Comparison of ENCODE assay signal across 7 cellular contexts in the genomic region with DNA sequence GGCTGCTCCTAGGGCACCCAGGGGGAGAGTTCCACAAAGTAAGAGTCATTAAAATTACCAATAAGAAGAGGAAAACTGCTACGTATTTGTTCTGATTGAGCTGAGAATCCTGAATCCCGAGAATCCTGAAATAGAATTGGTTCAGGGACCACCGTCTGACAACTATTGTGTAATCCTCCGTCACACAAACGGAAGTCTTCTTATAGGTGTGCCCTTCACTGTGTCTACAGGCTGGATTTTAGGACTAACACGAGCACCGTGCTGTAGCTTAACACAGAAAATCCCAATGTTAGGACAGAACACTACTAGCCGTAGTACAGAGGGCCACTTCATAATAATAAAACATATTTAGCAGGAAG. TPM values are rescaled to one million over a fixed set of nuclear protein-coding genes. Genes with fewer than 3 reads are reported as not detected.
DNase-seq lines count a peak whose midpoint lies in the region; ATAC-seq, FAIRE-seq and TF ChIP-seq lines count a peak whose summit lies in the region.

No MANE protein-coding gene starts in this region.

- H3K27ac ChIP-seq in PC-9 (peak overlapping the region; percentile 67), fibroblast of lung (ENCODE audit: insufficient read depth, low read length) (no peak overlapping the region)

- no peaks in the 10 kb centered on the region for H3K79me2 ChIP-seq in PC-9 (ENCODE audit: low read depth)
- H3K79me2 ChIP-seq in fibroblast of lung (ENCODE audit: control insufficient read depth, insufficient read depth, low read length): no peaks in the 10 kb centered on the region

- intact Hi-C loops in PC-9 (cut with micrococcal nuclease; ENCODE audit: unreplicated experiment): loop anchor here (1.0 to 10.0 kb wide), 3 partner anchors 77 to 259 kb away; a partner anchor contains a TSS

- no peak for FAIRE-seq in H54 (lab: Jason Lieb, UNC)

- CTCF ChIA-PET in PC-9 (lab: Charles Lee): interaction anchor here (0.6 to 1.0 kb wide), 2 partner anchors 129 to 172 kb away, joined by 3 to 6 read pairs; no protein-coding TSS in a partner anchor

- peak overlapping the region; percentile 77 for H3K4me2 ChIP-seq in PC-9
- H3K4me2 ChIP-seq in fibroblast of lung (ENCODE audit: extremely low read depth, insufficient read depth, low read length): peak overlapping the region; percentile 90
- peak overlapping the region; percentile 82 for H3K4me2 ChIP-seq in skeletal muscle satellite cell (ENCODE audit: low read length)

- H3K36me3 ChIP-seq in PC-9 (ENCODE audit: low read depth) (no peaks in the 10 kb centered on the region), fibroblast of lung (ENCODE audit: control insufficient read depth, insufficient read depth, low read length) (no peaks in the 10 kb centered on the region), skeletal muscle satellite cell (ENCODE audit: insufficient read depth, low read length) (no peaks in the 10 kb centered on the region)

- POLR2A ChIA-PET in PC-9 (lab: Charles Lee; ENCODE audit: unreplicated experiment): interaction anchor here (0.6 kb wide), 1 partner anchor 300 kb away, joined by 4 read pairs; a partner anchor contains a TSS

- ATAC-seq in GM21447 (IDR thresholded peaks at IDR 0.05; ENCODE audit: unreplicated experiment): no peak

- no peak overlapping the region for H3K9ac ChIP-seq in fibroblast of lung (ENCODE audit: insufficient read depth, low read length)
- no peak overlapping the region for H3K9ac ChIP-seq in skeletal muscle satellite cell (ENCODE audit: low read depth, low read length)

- H3K4me3 ChIP-seq in PC-9 (peak overlapping the region; percentile 60), fibroblast of lung (replicated peaks in 1 of 4; ENCODE audit: control extremely low read depth in 1 of 4, insufficient read depth in 1 of 4, low read depth in 3 of 4, low read length in 4 of 4) (peak overlapping the region; percentile 34 to 53 (median 48)), skeletal muscle satellite cell (ENCODE audit: low read length) (peak overlapping the region; percentile 68)

- peaks cover 20% of the 10 kb centered on the region for H3K4me1 ChIP-seq in PC-9 (replicated peaks; ENCODE audit: insufficient read depth)
- no peaks in the 10 kb centered on the region for H3K4me1 ChIP-seq in fibroblast of lung (ENCODE audit: control insufficient read depth, extremely low read depth, insufficient read depth, low read length)
- H3K4me1 ChIP-seq in skeletal muscle satellite cell (ENCODE audit: control insufficient read depth, insufficient read depth, low read length): peaks cover 13% of the 10 kb centered on the region

- H3K27me3 ChIP-seq in PC-9 (ENCODE audit: insufficient read depth, low read depth) (no peaks in the 10 kb centered on the region), fibroblast of lung (ENCODE audit: control insufficient read depth, insufficient read depth, low read length) (no peaks in the 10 kb centered on the region), skeletal muscle satellite cell (ENCODE audit: control insufficient read depth, insufficient read depth, low read length) (peaks cover 15% of the 10 kb centered on the region)

- TF ChIP-seq POLR2A in H54 (IDR thresholded peaks at IDR 0.05; ENCODE audit: low read depth, low read length): no peak

- H3K9me3 ChIP-seq in PC-9 (ENCODE audit: insufficient read depth, low read depth): no peaks in the 10 kb centered on the region
- no peaks in the 10 kb centered on the region for H3K9me3 ChIP-seq in fibroblast of lung (ENCODE audit: control insufficient read depth, insufficient read depth, low read depth, low read length)
- H3K9me3 ChIP-seq in skeletal muscle satellite cell (replicated peaks; ENCODE audit: low read length): no peaks in the 10 kb centered on the region

- TSS peak; percentile 98 for BruUV-seq in PC-9 (replicated peaks; lab: Mats Ljungman, UMichigan)

- H3F3A ChIP-seq in PC-9 (ENCODE audit: insufficient read depth, low read depth): peaks cover 7% of the 10 kb centered on the region

- H2AFZ ChIP-seq in PC-9 (peak overlapping the region; percentile 90), fibroblast of lung (ENCODE audit: low read length) (peak overlapping the region; percentile 55)

- DNase-seq in H54 (ENCODE audit: insufficient read length, low spot score) (peak; percentile 14), PC-9 (no peak), fibroblast of lung (ENCODE audit: low read depth in 2 of 2) (no peak), activated gamma-delta T cell treated with Interleukin-2 at 50 U/mL for 16 hours (no peak)
- no peak for DNase-seq in stimulated activated CD4-positive, alpha-beta T cell treated with anti-CD3 and anti-CD28 coated beads, Interleukin-2, amount 100 ng/mL, for 48 hours

- H3K9me2 ChIP-seq in PC-9 (ENCODE audit: insufficient read depth): no peaks in the 10 kb centered on the region

- TF ChIP-seq CTCF in PC-9 (conservative IDR thresholded peaks at IDR 0.05) (no peak), fibroblast of lung (conservative IDR thresholded peaks at IDR 0.05 in 1 of 2, IDR thresholded peaks at IDR 0.05 in 1 of 2; ENCODE audit: low read depth in 1 of 2, low read length in 2 of 2) (no peak)

- H4K20me1 ChIP-seq in PC-9 (ENCODE audit: insufficient read depth): no peaks in the 10 kb centered on the region
- H4K20me1 ChIP-seq in fibroblast of lung (ENCODE audit: control insufficient read depth, extremely low read depth, insufficient read depth, low read length): no peaks in the 10 kb centered on the region

RNA-seq across cellular contexts. Expression of a gene that starts 50.6 kb away (rescaled TPM):
- 0.13 and 0.18 TPM in 2 replicates for total RNA-seq in PC-9 (2021)
- total RNA-seq in fibroblast of lung: 2.5 and 2.6 TPM in 2 replicates
- polyA plus RNA-seq in fibroblast of lung: 3.2 and 14.1 TPM in 2 replicates
- polyA plus RNA-seq in fibroblast of lung (2012): 2.6 and 10.3 TPM in 2 replicates
- polyA minus RNA-seq in fibroblast of lung (ENCODE audit: low replicate concordance): 9.4 and 35.5 TPM in 2 replicates
- 2.0 and 4.4 TPM in 2 replicates for total RNA-seq in skeletal muscle satellite cell (2012; rRNA removed)

RNA-seq across cellular contexts. Expression of a gene that starts 59.8 kb away (rescaled TPM):
- total RNA-seq in PC-9 (2021) (38.8 and 45.9 TPM in 2 replicates), fibroblast of lung (6.3 and 7.4 TPM in 2 replicates)
- polyA plus RNA-seq in fibroblast of lung: 11.3 and 12.4 TPM in 2 replicates
- 12.0 and 13.1 TPM in 2 replicates for polyA plus RNA-seq in fibroblast of lung (2012)
- polyA minus RNA-seq in fibroblast of lung (ENCODE audit: low replicate concordance): 1.8 and 2.7 TPM in 2 replicates
- 12.4 and 13.3 TPM in 2 replicates for total RNA-seq in skeletal muscle satellite cell (2012; rRNA removed)
